In genomic region chr3:160564949-160565441, GRCh38 we compare ENCODE assay signal across 8 cellular contexts. TPM values are rescaled to one million over a fixed set of nuclear protein-coding genes. Genes with fewer than 3 reads are reported as not detected.
DNase-seq lines count a peak whose midpoint lies in the region; ATAC-seq and TF ChIP-seq lines count a peak whose summit lies in the region.

No MANE protein-coding gene starts in this region.

- H3K9me2 ChIP-seq in HCT116 (ENCODE audit: insufficient read depth) = no peaks in the 10 kb centered on the region

- H3K36me3 Mint-ChIP-seq in activated CD4-positive, alpha-beta T cell treated with anti-CD3 and anti-CD28 coated beads for 36 hours (ENCODE audit: low read depth) = peaks cover 33% of the 10 kb centered on the region
- H3K36me3 Mint-ChIP-seq in memory B cell = peaks cover 12% of the 10 kb centered on the region

- peaks cover 50% of the 10 kb centered on the region for H3K4me1 Mint-ChIP-seq in activated CD4-positive, alpha-beta T cell treated with anti-CD3 and anti-CD28 coated beads for 36 hours
- peaks cover 44% of the 10 kb centered on the region for H3K4me1 Mint-ChIP-seq in memory B cell

- peak overlapping the region; percentile 79 for H3K4me2 ChIP-seq in HCT116 (ENCODE audit: low read length)

- peak overlapping the region; percentile 64 for H3K27ac ChIP-seq in HCT116 (ENCODE audit: low read depth, low read length)
- H3K27ac ChIP-seq in ectodermal cell (ENCODE audit: insufficient read depth, low read depth, low read length, poor library complexity, severe bottlenecking) = peak overlapping the region; percentile 83

- intact Hi-C loops in HCT116 (cut with micrococcal nuclease) = loop anchor here (5.0 kb wide), 1 partner anchor 102 kb away; no protein-coding TSS in a partner anchor
- intact Hi-C loops in activated CD4-positive, alpha-beta T cell treated with anti-CD3 and anti-CD28 coated beads for 36 hours (cut with DNase I, micrococcal nuclease) = loop anchor here (1.0 to 10.0 kb wide), 6 partner anchors 116 to 1760 kb away; partner anchors contain the start of genes IFT80 (in 2 of the 2), SMC4 (in 2 of the 2), TRIM59 (in 2 of the 2) and MFSD1 (in 1 of the 2)

- peak overlapping the region; percentile 95 for H3K4me3 Mint-ChIP-seq in activated CD4-positive, alpha-beta T cell treated with anti-CD3 and anti-CD28 coated beads for 36 hours
- H3K4me3 Mint-ChIP-seq in memory B cell = peak overlapping the region; percentile 93

- H3K9me3 ChIP-seq in HCT116 (ENCODE audit: control insufficient read depth in 1 of 2, insufficient read depth in 1 of 2, low read depth in 1 of 2, low read length in 2 of 2) (no peaks in the 10 kb centered on the region), ectodermal cell (ENCODE audit: control insufficient read depth, low read length) (no peaks in the 10 kb centered on the region)

- ATAC-seq in HCT116 (peak; percentile 60), memory B cell (ENCODE audit: low read depth) (peak; percentile 32)
- peak; percentile 47 for ATAC-seq in activated CD4-positive, alpha-beta T cell treated with anti-CD3 and anti-CD28 coated beads for 36 hours

- H3K79me2 ChIP-seq in HCT116 (ENCODE audit: insufficient read depth, low read length) = peaks cover 58% of the 10 kb centered on the region

- DNase-seq in NCI-H1417 (lab: John Stamatoyannopoulos, UW) (peak in 2 of 3 experiments; percentile 63 to 88), NCI-H1417 treated with DMSO at 0.1 percent for 48 hours (lab: John Stamatoyannopoulos, UW) (no peak), HCT116 (ENCODE audit: low read depth, low spot score) (peak; percentile 22), M059J (ENCODE audit: low read depth) (peak; percentile 67), memory B cell (ENCODE audit: low spot score in 2 of 2) (no peak)
- DNase-seq in activated CD4-positive, alpha-beta T cell treated with anti-CD3 and anti-CD28 coated beads for 36 hours = peak; percentile 78
- peak; percentile 20 to 53 for DNase-seq in stimulated activated CD8-positive, alpha-beta memory T cell treated with anti-CD3 and anti-CD28 coated beads, Interleukin-7, amount 100 ng/mL, for 4 hours (ENCODE audit: low read depth in 2 of 2)

- H3K4me1 ChIP-seq in HCT116 (ENCODE audit: control insufficient read depth in 1 of 2, insufficient read depth in 2 of 2, low read length in 2 of 2) = peaks cover 6 to 23% of the 10 kb centered on the region in 2 experiments; a peak in 3 of 4 replicates
- no peaks in the 10 kb centered on the region for H3K4me1 ChIP-seq in ectodermal cell (ENCODE audit: control insufficient read depth, insufficient read depth, low read length)

- no peaks in the 10 kb centered on the region for H3K27me3 ChIP-seq in HCT116 (ENCODE audit: insufficient read depth, low read length)
- no peaks in the 10 kb centered on the region for H3K27me3 ChIP-seq in ectodermal cell (ENCODE audit: control insufficient read depth, insufficient read depth, low read length, poor library complexity, severe bottlenecking)

- no peak for TF ChIP-seq RAD21 in HCT116 (IDR thresholded peaks at IDR 0.05; ENCODE audit: low read depth)

- peaks cover 5% of the 10 kb centered on the region for H3K9me3 Mint-ChIP-seq in activated CD4-positive, alpha-beta T cell treated with anti-CD3 and anti-CD28 coated beads for 36 hours (ENCODE audit: low read depth)
- H3K9me3 Mint-ChIP-seq in memory B cell = no peaks in the 10 kb centered on the region

- BruUV-seq in HCT116 (replicated peaks; lab: Mats Ljungman, UMichigan) = no TSS peak

- POLR2A ChIA-PET in HCT116 (lab: Charles Lee) = interaction anchor here (0.8 kb wide), 1 partner anchor 24 kb away, joined by 3 read pairs; no protein-coding TSS in a partner anchor
- POLR2A ChIA-PET in activated CD4-positive, alpha-beta T cell treated with anti-CD3 and anti-CD28 coated beads for 36 hours (lab: Charles Lee) = interaction anchor here (0.9 kb wide), 1 partner anchor 13 kb away, joined by 4 read pairs; no protein-coding TSS in a partner anchor

- 0% methylated on average over 62 of the region's 62 CpGs for WGBS in ectodermal cell, 2 experiments

- no peak for TF ChIP-seq POLR2A in HCT116 (IDR thresholded peaks at IDR 0.05; ENCODE audit: borderline replicate concordance, extremely low read depth, insufficient read depth, insufficient read length)

- no peaks in the 10 kb centered on the region for H3K27me3 Mint-ChIP-seq in activated CD4-positive, alpha-beta T cell treated with anti-CD3 and anti-CD28 coated beads for 36 hours
- H3K27me3 Mint-ChIP-seq in memory B cell = no peaks in the 10 kb centered on the region

- no peak overlapping the region for H2AFZ ChIP-seq in HCT116 (ENCODE audit: low read depth, low read length, poor library complexity, severe bottlenecking)

- peaks cover 18% of the 10 kb centered on the region; the same call in 1 of the 2 replicates for H4K20me1 ChIP-seq in HCT116 (ENCODE audit: insufficient read depth)

- no peaks in the 10 kb centered on the region for H3K36me3 ChIP-seq in HCT116 (ENCODE audit: control insufficient read depth in 1 of 2, insufficient read depth in 2 of 2, low read length in 2 of 2)
- peaks cover 6% of the 10 kb centered on the region for H3K36me3 ChIP-seq in ectodermal cell (ENCODE audit: control insufficient read depth, insufficient read depth, low read length)

- CTCF ChIA-PET in HCT116 (lab: Charles Lee) = no interaction called here
- CTCF ChIA-PET in activated CD4-positive, alpha-beta T cell treated with anti-CD3 and anti-CD28 coated beads for 36 hours (lab: Charles Lee) = no interaction called here

- peak overlapping the region; percentile 71 to 79 for H3K4me3 ChIP-seq in HCT116 (replicated peaks in 1 of 2; ENCODE audit: low read depth in 1 of 2, low read length in 2 of 2)
- peak overlapping the region; percentile 81 for H3K4me3 ChIP-seq in ectodermal cell (ENCODE audit: insufficient read depth, low read depth, low read length)

- no peak for TF ChIP-seq CTCF in HCT116 (IDR thresholded peaks at IDR 0.05 in 2 of 3, conservative IDR thresholded peaks at IDR 0.05 in 1 of 3; ENCODE audit: borderline replicate concordance in 1 of 3, insufficient read depth in 1 of 3, low read depth in 2 of 3, low read length in 2 of 3)

- peak overlapping the region; percentile 47 for H3K27ac Mint-ChIP-seq in activated CD4-positive, alpha-beta T cell treated with anti-CD3 and anti-CD28 coated beads for 36 hours
- peak overlapping the region; percentile 94 for H3K27ac Mint-ChIP-seq in memory B cell

- H3K9ac ChIP-seq in HCT116 (ENCODE audit: low read length) = peak overlapping the region; percentile 83

- RAD21 ChIA-PET in HCT116 (lab: Charles Lee; ENCODE audit: low non-redundant PET in 1 of 2, low total read pairs in 2 of 2, uncharacterized antibody in 2 of 2, unreplicated experiment in 2 of 2) = no interaction called here

TF ChIP-seq in HCT116, 20 proteins besides CTCF, POLR2A, EP300 and RAD21:
- TF ChIP-seq ZFX (IDR thresholded peaks at IDR 0.05) = peak; percentile 97
- no peak for TF ChIP-seq SP1 (IDR thresholded peaks at IDR 0.05; ENCODE audit: low read depth)
- TF ChIP-seq SIN3A (IDR thresholded peaks at IDR 0.05; ENCODE audit: low read depth) = 0 out of 2 replicates have a peak, but pooled peaks have one; percentile 13
- peak; percentile 67 for TF ChIP-seq YY1 (IDR thresholded peaks at IDR 0.05; ENCODE audit: extremely low read depth, insufficient replicate concordance, low read depth, low read length)

RNA-seq across cellular contexts. Expression of gene KPNA4, which starts 0.4 kb away (rescaled TPM):
- total RNA-seq in HCT116 (2021; ENCODE audit: unreplicated experiment) = 43.1 TPM
- 8.0 and 10.1 TPM in 2 replicates for polyA plus RNA-seq in HCT116 (2012)
- total RNA-seq in M059J (2014; rRNA removed; shearing (Covaris generic)) = 27.1 and 40.0 TPM in 2 replicates
- total RNA-seq in activated CD4-positive, alpha-beta T cell treated with anti-CD3 and anti-CD28 coated beads for 36 hours = 10 to 100 TPM; 57.0 to 68.5 TPM
- 66.9 TPM for polyA plus RNA-seq in ectodermal cell (2013, experiment 1 of 4)
- polyA plus RNA-seq in ectodermal cell (2013, experiment 2 of 4) = 60.4 TPM
- polyA plus RNA-seq in ectodermal cell (2013, experiment 3 of 4) = 33.6 TPM
- 37.8 TPM for polyA plus RNA-seq in ectodermal cell (2013, experiment 4 of 4)

Comparison
In these comparisons a context has a peak if more than half of its experiments do, and no peak if none do; other contexts are left out.
1. DNase-seq: peak in NCI-H1417 (2 of 3), HCT116 (single experiment), M059J (single experiment), activated CD4-positive, alpha-beta T cell treated with anti-CD3 and anti-CD28 coated beads for 36 hours (single experiment) and stimulated activated CD8-positive, alpha-beta memory T cell treated with anti-CD3 and anti-CD28 coated beads, Interleukin-7, amount 100 ng/mL, for 4 hours (2 of 2); none in NCI-H1417 treated with DMSO at 0.1 percent for 48 hours (single experiment) and memory B cell (0 of 2).
2. Peak in every context shown above with its lines, with median percentiles within 50 percentile points of each other: ATAC-seq.